1 cellular context compared by ENCODE assay signal in genomic region chr5:55737793-55738192, GRCh38.
TF ChIP-seq lines count a peak whose summit lies in the region.

Gene DDX4 (plus strand): TSS chr5:55738061. CDS start chr5:55738964, 903 bp downstream.

TF ChIP-seq in IMR-90, 13 proteins besides CTCF, POLR2A, EP300 and RAD21 (continued from another document):
- TF ChIP-seq ELK1 (IDR thresholded peaks at IDR 0.05; ENCODE audit: borderline replicate concordance, low read depth, low read length) (no peak), USF2 (IDR thresholded peaks at IDR 0.05; ENCODE audit: low read depth, low read length) (no peak), RCOR1 (IDR thresholded peaks at IDR 0.05; ENCODE audit: insufficient replicate concordance, low read length) (no peak), BHLHE40 (IDR thresholded peaks at IDR 0.05; ENCODE audit: low read depth, low read length) (no peak), CEBPB (IDR thresholded peaks at IDR 0.05; ENCODE audit: low read depth, low read length) (no peak), MAZ (IDR thresholded peaks at IDR 0.05; ENCODE audit: borderline replicate concordance, low read depth, low read length) (no peak), CHD1 (IDR thresholded peaks at IDR 0.05; ENCODE audit: low read depth, low read length) (no peak), MAFK (IDR thresholded peaks at IDR 0.05; ENCODE audit: low read depth, low read length) (no peak), SMC3 (IDR thresholded peaks at IDR 0.05; ENCODE audit: low read depth, low read length) (no peak), FOS (IDR thresholded peaks at IDR 0.05; ENCODE audit: low read depth, low read length) (no peak)
